ENCODE assay signal across 8 cellular contexts in the genomic region with DNA sequence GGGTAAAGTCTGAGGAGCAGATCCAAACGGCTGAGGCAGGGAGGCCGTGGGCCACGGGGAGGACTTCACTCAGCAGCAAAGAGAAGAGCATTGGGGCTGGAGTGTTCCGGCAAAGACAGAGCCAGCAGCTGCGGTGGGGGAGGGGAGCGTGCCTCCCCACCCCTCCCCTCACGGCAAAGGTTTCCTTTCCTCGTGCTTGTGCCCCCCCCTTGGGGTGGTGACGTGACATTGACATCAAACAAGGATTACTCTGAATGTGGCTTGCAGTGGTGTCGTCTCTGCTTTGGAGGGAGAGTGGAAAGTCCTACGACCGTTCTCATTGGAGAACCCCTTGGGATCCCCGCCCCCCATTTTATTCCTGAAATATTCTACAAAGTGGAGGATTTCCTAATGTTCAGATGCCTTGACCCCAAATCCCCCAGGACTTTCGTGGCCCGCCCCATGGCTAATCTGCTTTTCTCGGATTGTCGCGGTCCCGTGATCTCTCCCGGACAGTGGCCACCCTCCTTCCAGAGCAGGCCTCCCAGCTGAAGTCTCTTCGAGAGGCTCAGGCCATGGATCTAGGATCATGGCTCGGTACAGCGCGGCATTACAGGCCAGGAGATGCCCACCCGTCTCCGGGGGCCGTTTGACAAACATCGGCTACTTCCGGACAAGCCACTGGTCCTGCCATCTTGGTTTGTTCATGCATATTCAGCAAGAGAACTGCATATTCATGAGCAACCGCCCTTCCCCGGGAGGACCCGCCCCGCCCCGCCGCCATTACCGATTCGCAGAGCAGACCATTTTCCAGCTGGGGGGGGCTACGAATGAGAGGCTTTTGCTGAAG. TPM values are rescaled to one million over a fixed set of nuclear protein-coding genes. Genes with fewer than 3 reads are reported as not detected.
DNase-seq lines count a peak whose midpoint lies in the region; ATAC-seq, FAIRE-seq and TF ChIP-seq lines count a peak whose summit lies in the region.

No MANE protein-coding gene starts in this region.

- peak overlapping the region; percentile 93 for H2AFZ ChIP-seq in keratinocyte (ENCODE audit: control insufficient read depth, low read length)

- ATAC-seq in GM19043 (IDR thresholded peaks at IDR 0.05; ENCODE audit: low read depth, unreplicated experiment), result peak; percentile 44
- ATAC-seq in HG03378 (IDR thresholded peaks at IDR 0.05; ENCODE audit: unreplicated experiment), result peak; percentile 36

- peaks cover 28% of the 10 kb centered on the region for H3K4me1 ChIP-seq in keratinocyte (ENCODE audit: control insufficient read depth, extremely low read depth, insufficient read depth, low read length)

- no peaks in the 10 kb centered on the region for H3K27me3 ChIP-seq in keratinocyte (ENCODE audit: control insufficient read depth, extremely low read depth, insufficient read depth, low read length)

- DNase-seq in AG08395 (ENCODE audit: low spot score) (peak; percentile 84), NCI-H460 (ENCODE audit: extremely low read depth, low read depth) (peak; percentile 91), cerebellar nuclear complex (lab: John Stamatoyannopoulos, UW) (peak; percentile 86 to 96), keratinocyte (ENCODE audit: low read depth, low spot score) (no peak)
- peak; percentile 90 for DNase-seq in activated CD4-positive, alpha-beta T cell treated with anti-CD3 and anti-CD28 coated beads for 1 hour
- DNase-seq in stimulated activated CD4-positive, alpha-beta T cell treated with anti-CD3 and anti-CD28 coated beads, Interleukin-12 subunit alpha, Interleukin-12 subunit beta, amount 100 ng/mL, for 4 hours, result peak; percentile 86

- peak overlapping the region; percentile 98 for H3K27ac ChIP-seq in keratinocyte (ENCODE audit: control insufficient read depth, insufficient read depth, low read length)

- peak; percentile 20 for FAIRE-seq in keratinocyte (lab: Jason Lieb, UNC)

- peaks cover 5% of the 10 kb centered on the region for H4K20me1 ChIP-seq in keratinocyte (ENCODE audit: control insufficient read depth, extremely low read depth, insufficient read depth, low read length)

- peaks cover 0 to 1% of the 10 kb centered on the region in 2 experiments for H3K36me3 ChIP-seq in keratinocyte (ENCODE audit: control insufficient read depth in 2 of 2, extremely low read depth in 1 of 2, insufficient read depth in 2 of 2, low read length in 2 of 2)

- peaks cover 49% of the 10 kb centered on the region for H3K79me2 ChIP-seq in keratinocyte (ENCODE audit: control insufficient read depth, insufficient read depth, low read length)

- peak overlapping the region; percentile 91 for H3K4me2 ChIP-seq in keratinocyte (ENCODE audit: control insufficient read depth, extremely low read depth, insufficient read depth, low read depth, low read length)

- dilution Hi-C loops in keratinocyte (cut with MboI; ENCODE audit: extremely low pct_ligation_motif_present, low sequenced_read_pairs), result no loop called here

- H3K9me1 ChIP-seq in keratinocyte (ENCODE audit: control insufficient read depth, extremely low read depth, insufficient read depth, low read length), result no peaks in the 10 kb centered on the region

- H3K4me3 ChIP-seq in keratinocyte (ENCODE audit: control insufficient read depth in 2 of 3, extremely low read depth in 1 of 3, insufficient read depth in 2 of 3, low read depth in 1 of 3, low read length in 3 of 3), result peak overlapping the region; percentile 77 to 91 (median 90)

- no peaks in the 10 kb centered on the region for H3K9me3 ChIP-seq in keratinocyte (ENCODE audit: control insufficient read depth, low read depth, low read length)

- peak in 1 of 3 experiments; percentile 25 for TF ChIP-seq CTCF in keratinocyte (optimal IDR thresholded peaks at IDR 0.05 in 1 of 3, IDR thresholded peaks at IDR 0.05 in 1 of 3, conservative IDR thresholded peaks at IDR 0.05 in 1 of 3; ENCODE audit: extremely low read depth in 1 of 3, insufficient read depth in 2 of 3, low read length in 3 of 3)

- peak overlapping the region; percentile 98 for H3K9ac ChIP-seq in keratinocyte (ENCODE audit: control insufficient read depth, extremely low read depth, insufficient read depth, low read length)

RNA-seq across cellular contexts. Expression of a gene that starts 0.7 kb away (rescaled TPM):
- total RNA-seq in NCI-H460 (2014; rRNA removed; shearing (Covaris generic)), result 27.1 and 35.3 TPM in 2 replicates
- 9.7 and 24.1 TPM in 2 replicates for polyA plus RNA-seq in NCI-H460 (2014; cell fraction: nucleus; rRNA removed)
- polyA plus RNA-seq in keratinocyte, result 8.3 to 24.3 TPM (median 17.5 TPM) in 3 replicates
- 139 TPM for polyA plus RNA-seq in keratinocyte (2011; ENCODE audit: low read depth)
- polyA plus RNA-seq in keratinocyte (2011; cell fraction: cytosol; rRNA removed), result 16.2 and 20.7 TPM in 2 replicates
- polyA plus RNA-seq in keratinocyte (2011; cell fraction: nucleus; rRNA removed), result 171 and 196 TPM in 2 replicates
- polyA plus RNA-seq in keratinocyte (2012; ENCODE audit: low replicate concordance), result 82.7 and 87.2 TPM in 2 replicates
- polyA minus RNA-seq in keratinocyte, result 198 to 366 TPM (median 250 TPM) in 3 replicates
- polyA minus RNA-seq in keratinocyte (2011; cell fraction: cytosol; rRNA and poly(A)+ RNA removed), result 118 TPM
- polyA minus RNA-seq in keratinocyte (2011; cell fraction: nucleus; rRNA and poly(A)+ RNA removed), result 310 and 430 TPM in 2 replicates

RNA-seq across cellular contexts. Expression of a gene that starts 2.2 kb away (rescaled TPM):
- total RNA-seq in NCI-H460 (2014; rRNA removed; shearing (Covaris generic)), result not detected in 2 replicates
- not detected in 2 replicates for polyA plus RNA-seq in NCI-H460 (2014; cell fraction: nucleus; rRNA removed)
- polyA plus RNA-seq in keratinocyte, result not detected in 3 replicates
- not detected for polyA plus RNA-seq in keratinocyte (2011; ENCODE audit: low read depth)
- not detected in 2 replicates for polyA plus RNA-seq in keratinocyte (2011; cell fraction: cytosol; rRNA removed)
- not detected in 2 replicates for polyA plus RNA-seq in keratinocyte (2011; cell fraction: nucleus; rRNA removed)
- polyA plus RNA-seq in keratinocyte (2012; ENCODE audit: low replicate concordance), result 0.06 TPM in 1 of 2 replicates, not detected in the other
- not detected in 3 replicates for polyA minus RNA-seq in keratinocyte
- not detected for polyA minus RNA-seq in keratinocyte (2011; cell fraction: cytosol; rRNA and poly(A)+ RNA removed)
- polyA minus RNA-seq in keratinocyte (2011; cell fraction: nucleus; rRNA and poly(A)+ RNA removed), result not detected in 2 replicates

RNA-seq across cellular contexts. Expression of a gene that starts 4.0 kb away (rescaled TPM):
- total RNA-seq in NCI-H460 (2014; rRNA removed; shearing (Covaris generic)), result 14.7 and 15.3 TPM in 2 replicates
- polyA plus RNA-seq in NCI-H460 (2014; cell fraction: nucleus; rRNA removed), result 8.5 and 10.1 TPM in 2 replicates
- 20.9 to 23.9 TPM (median 21.8 TPM) in 3 replicates for polyA plus RNA-seq in keratinocyte
- 6.2 TPM for polyA plus RNA-seq in keratinocyte (2011; ENCODE audit: low read depth)
- 21.4 and 23.4 TPM in 2 replicates for polyA plus RNA-seq in keratinocyte (2011; cell fraction: cytosol; rRNA removed)
- 40.6 and 47.4 TPM in 2 replicates for polyA plus RNA-seq in keratinocyte (2011; cell fraction: nucleus; rRNA removed)
- polyA plus RNA-seq in keratinocyte (2012; ENCODE audit: low replicate concordance), result 16.9 and 33.9 TPM in 2 replicates
- 29.2 to 72.7 TPM (median 34.7 TPM) in 3 replicates for polyA minus RNA-seq in keratinocyte
- 36.3 TPM for polyA minus RNA-seq in keratinocyte (2011; cell fraction: cytosol; rRNA and poly(A)+ RNA removed)
- polyA minus RNA-seq in keratinocyte (2011; cell fraction: nucleus; rRNA and poly(A)+ RNA removed), result 29.5 and 37.9 TPM in 2 replicates

RNA-seq across cellular contexts. Expression of a gene that starts 38.6 kb away (rescaled TPM):
- 3.6 and 3.8 TPM in 2 replicates for total RNA-seq in NCI-H460 (2014; rRNA removed; shearing (Covaris generic))
- polyA plus RNA-seq in NCI-H460 (2014; cell fraction: nucleus; rRNA removed), result 0.33 and 2.1 TPM in 2 replicates
- polyA plus RNA-seq in keratinocyte, result 13.1 to 51.3 TPM (median 22.0 TPM) in 3 replicates
- 14.3 TPM for polyA plus RNA-seq in keratinocyte (2011; ENCODE audit: low read depth)
- polyA plus RNA-seq in keratinocyte (2011; cell fraction: cytosol; rRNA removed), result 15.8 and 16.7 TPM in 2 replicates
- polyA plus RNA-seq in keratinocyte (2011; cell fraction: nucleus; rRNA removed), result 47.0 and 51.6 TPM in 2 replicates
- polyA plus RNA-seq in keratinocyte (2012; ENCODE audit: low replicate concordance), result 19.7 and 32.4 TPM in 2 replicates
- polyA minus RNA-seq in keratinocyte, result 11.3 to 63.6 TPM (median 19.1 TPM) in 3 replicates
- 5.2 TPM for polyA minus RNA-seq in keratinocyte (2011; cell fraction: cytosol; rRNA and poly(A)+ RNA removed)
- 9.8 and 14.5 TPM in 2 replicates for polyA minus RNA-seq in keratinocyte (2011; cell fraction: nucleus; rRNA and poly(A)+ RNA removed)

RNA-seq across cellular contexts. Expression of a gene that starts 44.1 kb away (rescaled TPM):
- total RNA-seq in NCI-H460 (2014; rRNA removed; shearing (Covaris generic)), result 1.2 TPM in 2 replicates
- polyA plus RNA-seq in NCI-H460 (2014; cell fraction: nucleus; rRNA removed), result 0.39 TPM in 1 of 2 replicates, not detected in the other
- 27.4 to 46.9 TPM (median 30.4 TPM) in 3 replicates for polyA plus RNA-seq in keratinocyte
- polyA plus RNA-seq in keratinocyte (2011; ENCODE audit: low read depth), result 14.9 TPM
- polyA plus RNA-seq in keratinocyte (2011; cell fraction: cytosol; rRNA removed), result 45.9 and 47.6 TPM in 2 replicates
- 165 and 202 TPM in 2 replicates for polyA plus RNA-seq in keratinocyte (2011; cell fraction: nucleus; rRNA removed)
- 29.9 and 49.7 TPM in 2 replicates for polyA plus RNA-seq in keratinocyte (2012; ENCODE audit: low replicate concordance)
- 24.2 to 86.0 TPM (median 49.7 TPM) in 3 replicates for polyA minus RNA-seq in keratinocyte
- polyA minus RNA-seq in keratinocyte (2011; cell fraction: cytosol; rRNA and poly(A)+ RNA removed), result 28.6 TPM
- 29.1 and 38.2 TPM in 2 replicates for polyA minus RNA-seq in keratinocyte (2011; cell fraction: nucleus; rRNA and poly(A)+ RNA removed)
